Comparison of ENCODE assay signal across 16 cellular contexts in the genomic region with DNA sequence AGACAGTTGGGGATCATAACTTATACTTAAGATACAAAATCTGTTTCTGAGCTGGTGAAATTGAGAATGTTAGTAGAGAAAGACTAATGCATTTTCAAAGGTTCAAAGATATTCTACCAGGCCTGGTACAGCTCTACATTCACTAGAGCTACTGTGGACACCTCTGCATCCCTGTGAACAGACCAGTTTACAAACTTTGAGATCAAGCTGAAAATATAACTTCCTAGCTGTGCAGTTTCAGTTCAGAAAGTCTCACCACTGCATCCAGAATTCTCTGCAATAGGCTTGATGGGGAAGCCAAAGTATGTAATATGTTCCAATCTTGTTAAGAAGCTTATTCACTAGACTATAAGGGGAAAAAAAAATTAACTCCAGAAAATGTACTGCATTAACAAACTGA.
"Had no signal": no experiment of that assay in that cellular context is flagged by ENCODE, and none has a peak within 500 bp of the region (broad histone marks: within the 10 kb centered on the region; RNA-seq: fewer than 3 reads in every experiment).

No MANE protein-coding gene starts in this region.

- H3K4me3 ChIP-seq: gastroesophageal sphincter, lower lobe of right lung, mucosa of descending colon, right atrium auricular region, upper lobe of left lung had no signal

- H3K27me3 Mint-ChIP-seq: effector memory CD8-positive, alpha-beta T cell; naive thymus-derived CD4-positive, alpha-beta T cell; progenitor cell of endocrine pancreas had no signal

- H3K27ac ChIP-seq: gastroesophageal sphincter, lower lobe of right lung, right atrium auricular region, upper lobe of left lung had no signal

- H3K4me3 Mint-ChIP-seq: effector memory CD8-positive, alpha-beta T cell; naive thymus-derived CD4-positive, alpha-beta T cell had no signal

- H3K9me3 ChIP-seq: gastroesophageal sphincter, lower lobe of right lung, mucosa of descending colon, right atrium auricular region, upper lobe of left lung had no signal

- H3K36me3 ChIP-seq: gastroesophageal sphincter, lower lobe of right lung, right atrium auricular region, upper lobe of left lung had no signal

- ATAC-seq: effector memory CD8-positive, alpha-beta T cell; gastroesophageal sphincter; left colon; lower lobe of right lung; mucosa of descending colon; naive thymus-derived CD4-positive, alpha-beta T cell; stimulated activated naive CD8-positive, alpha-beta T cell treated with anti-CD3 and anti-CD28 coated beads, Interleukin-15, Interleukin-2, amounts not matched to agents 100 U/mL and 50 U/mL, for 24 hours had no signal

- DNase-seq: activated naive CD4-positive, alpha-beta T cell treated with Interleukin-2 at 50 U/mL for 16 hours; activated T-cell treated with anti-CD3 and anti-CD28 coated beads for 4 hours; anterior cingulate cortex; effector memory CD8-positive, alpha-beta T cell; erythroblast; left colon; lower lobe of right lung; naive thymus-derived CD4-positive, alpha-beta T cell; occipital lobe; small intestine; stimulated activated naive CD8-positive, alpha-beta T cell treated with anti-CD3 and anti-CD28 coated beads, Interleukin-15, Interleukin-2, amounts not matched to agents 100 U/mL and 50 U/mL, for 24 hours; upper lobe of left lung had no signal

- H3K4me1 ChIP-seq: lower lobe of right lung, right atrium auricular region, upper lobe of left lung had no signal

- H3K27me3 ChIP-seq: gastroesophageal sphincter, right atrium auricular region, upper lobe of left lung had no signal

- H3K27ac Mint-ChIP-seq: effector memory CD8-positive, alpha-beta T cell; naive thymus-derived CD4-positive, alpha-beta T cell had no signal

- H3K4me1 Mint-ChIP-seq: naive thymus-derived CD4-positive, alpha-beta T cell had no signal

- FAIRE-seq: small intestine had no signal

- H3K36me3 Mint-ChIP-seq: naive thymus-derived CD4-positive, alpha-beta T cell had no signal
